8 cellular contexts compared by ENCODE assay signal in genomic region chr3:88149516-88150362, GRCh38. TPM values are rescaled to one million over a fixed set of nuclear protein-coding genes. Genes with fewer than 3 reads are reported as not detected.
DNase-seq lines count a peak whose midpoint lies in the region; ATAC-seq and TF ChIP-seq lines count a peak whose summit lies in the region.

Gene C3orf38, plus strand, starts transcription at chr3:88149959. Its CDS starts 94 bp downstream, at chr3:88150053.

- peak within 1 kb of the TSS; percentile 76 to 87 (median 85) for H3K4me3 ChIP-seq in liver (ENCODE audit: low read depth in 1 of 3, low read length in 3 of 3)

- H3K27me3 Mint-ChIP-seq in CD14-positive monocyte (ENCODE audit: low read depth in 3 of 3): peaks cover 0 to 2% (median 0%) of the 10 kb centered on the region in 3 donors

- H3K27me3 ChIP-seq in liver (ENCODE audit: control insufficient read depth in 4 of 4, insufficient read depth in 4 of 4, low read length in 3 of 4): no peaks in the 10 kb centered on the region

- peak; percentile 84 for DNase-seq in CD14-positive monocyte (ENCODE audit: low spot score)
- DNase-seq in NCI-H748 (lab: John Stamatoyannopoulos, UW; ENCODE audit: unreplicated experiment): peak; percentile 93
- DNase-seq in activated CD4-positive, alpha-beta T cell treated with anti-CD3 and anti-CD28 coated beads, Interleukin-2, amount 50 U/mL, for 4 hours: peak; percentile 60 to 68
- DNase-seq in dermis microvascular lymphatic vessel endothelial cell (ENCODE audit: low read depth in 2 of 2): peak; percentile 43 to 81
- DNase-seq in stimulated activated CD4-positive, alpha-beta T cell treated with anti-CD3 and anti-CD28 coated beads, Interleukin-4, amount 100 ng/mL, for 1 hour: peak; percentile 75

- TF ChIP-seq CTCF in CD14-positive monocyte (IDR thresholded peaks at IDR 0.05) (no peak), liver (IDR thresholded peaks at IDR 0.05; ENCODE audit: low read depth, low read length, missing input control) (no peak)

- no peaks in the 10 kb centered on the region for H3K9me3 Mint-ChIP-seq in CD14-positive monocyte

- peaks cover 4 to 8% (median 6%) of the 10 kb centered on the region in 4 donors for H3K36me3 ChIP-seq in liver (ENCODE audit: control insufficient read depth in 4 of 4, insufficient read depth in 3 of 4, low read depth in 1 of 4, low read length in 3 of 4)

- H3K4me1 ChIP-seq in liver (ENCODE audit: control insufficient read depth in 4 of 4, insufficient read depth in 4 of 4, low read length in 3 of 4): peaks cover 5 to 20% (median 13%) of the 10 kb centered on the region in 4 donors

- H3K9me3 ChIP-seq in liver (ENCODE audit: control insufficient read depth in 4 of 4, low read length in 3 of 4): no peaks in the 10 kb centered on the region

- peak within 1 kb of the TSS; percentile 93 to 98 (median 95) for H3K27ac Mint-ChIP-seq in CD14-positive monocyte

- H3K4me1 Mint-ChIP-seq in CD14-positive monocyte: peaks cover 42% of the 10 kb centered on the region

- H3K4me3 Mint-ChIP-seq in CD14-positive monocyte: peak within 1 kb of the TSS; percentile 93 to 97

- intact Hi-C loops in CD14-positive monocyte (cut with micrococcal nuclease): loop anchor here (5.0 kb wide), 1 partner anchor 92 kb away; the partner anchor contains the start of genes CGGBP1 (in 2 of the 2) and ZNF654 (in 2 of the 2)

- peak within 1 kb of the TSS; percentile 74 to 91 for H3K27ac ChIP-seq in liver (ENCODE audit: low read depth in 1 of 2, low read length in 2 of 2)

- under 1% methylated on average over 57 of the region's 57 CpGs for WGBS in liver

- peak within 1 kb of the TSS; percentile 48 to 72 for H3K9ac ChIP-seq in liver (ENCODE audit: low read depth in 1 of 2, low read length in 2 of 2)

- ATAC-seq in GM19395 (IDR thresholded peaks at IDR 0.05; ENCODE audit: unreplicated experiment) (peak; percentile 83), HG03558 (IDR thresholded peaks at IDR 0.05; ENCODE audit: extremely low read depth, unreplicated experiment) (peak; percentile 59)

- peaks cover 7 to 15% of the 10 kb centered on the region in 2 donors for H3K36me3 Mint-ChIP-seq in CD14-positive monocyte

- TF ChIP-seq RAD21 in liver (IDR thresholded peaks at IDR 0.05): no peak

TF ChIP-seq in liver, 16 proteins besides CTCF, POLR2A, EP300 and RAD21:
- TF ChIP-seq SP1 (IDR thresholded peaks at IDR 0.05): peak; percentile 28
- peak; percentile 12 for TF ChIP-seq TAF1 (conservative IDR thresholded peaks at IDR 0.05)
- TF ChIP-seq NR2F2 (IDR thresholded peaks at IDR 0.05): peak; percentile 86
- TF ChIP-seq, protein P1, sequence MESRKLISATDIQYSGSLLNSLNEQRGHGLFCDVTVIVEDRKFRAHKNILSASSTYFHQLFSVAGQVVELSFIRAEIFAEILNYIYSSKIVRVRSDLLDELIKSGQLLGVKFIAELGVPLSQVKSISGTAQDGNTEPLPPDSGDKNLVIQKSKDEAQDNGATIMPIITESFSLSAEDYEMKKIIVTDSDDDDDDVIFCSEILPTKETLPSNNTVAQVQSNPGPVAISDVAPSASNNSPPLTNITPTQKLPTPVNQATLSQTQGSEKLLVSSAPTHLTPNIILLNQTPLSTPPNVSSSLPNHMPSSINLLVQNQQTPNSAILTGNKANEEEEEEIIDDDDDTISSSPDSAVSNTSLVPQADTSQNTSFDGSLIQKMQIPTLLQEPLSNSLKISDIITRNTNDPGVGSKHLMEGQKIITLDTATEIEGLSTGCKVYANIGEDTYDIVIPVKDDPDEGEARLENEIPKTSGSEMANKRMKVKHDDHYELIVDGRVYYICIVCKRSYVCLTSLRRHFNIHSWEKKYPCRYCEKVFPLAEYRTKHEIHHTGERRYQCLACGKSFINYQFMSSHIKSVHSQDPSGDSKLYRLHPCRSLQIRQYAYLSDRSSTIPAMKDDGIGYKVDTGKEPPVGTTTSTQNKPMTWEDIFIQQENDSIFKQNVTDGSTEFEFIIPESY (IDR thresholded peaks at IDR 0.05): peak; percentile 30
- TF ChIP-seq JUND (IDR thresholded peaks at IDR 0.05): no peak
- TF ChIP-seq MAX (IDR thresholded peaks at IDR 0.05): peak; percentile 36
- TF ChIP-seq GABPA (IDR thresholded peaks at IDR 0.05 in 1 of 2, conservative IDR thresholded peaks at IDR 0.05 in 1 of 2): peak; percentile 95 to 97
- peak; percentile 56 to 78 for TF ChIP-seq RXRA (IDR thresholded peaks at IDR 0.05)
- peak; percentile 59 for TF ChIP-seq REST (IDR thresholded peaks at IDR 0.05)
- no peak for TF ChIP-seq FOXA1 (IDR thresholded peaks at IDR 0.05)
- TF ChIP-seq YY1 (IDR thresholded peaks at IDR 0.05): peak; percentile 89
- TF ChIP-seq HNF4A (conservative IDR thresholded peaks at IDR 0.05): no peak

RNA-seq across cellular contexts. Expression of gene C3orf38, which starts in this region (rescaled TPM):
- polyA plus RNA-seq in CD14-positive monocyte (10 to 100 TPM; 24.9 to 25.4 TPM), liver (1 to 10 TPM; 4.6 to 4.7 TPM)
- total RNA-seq in dermis microvascular lymphatic vessel endothelial cell (14.8 and 18.7 TPM in 2 replicates), liver (10 to 100 TPM; 11.5 to 16.0 TPM)

Comparison
In these comparisons a context has a peak if more than half of its experiments do, and no peak if none do; other contexts are left out.
1. Peak in every context shown above with its lines: DNase-seq, ATAC-seq, H3K4me3 ChIP-seq and H3K27ac ChIP-seq.
2. RNA of gene C3orf38 (polyA plus RNA-seq): 24.9 to 25.4 TPM in CD14-positive monocyte; 4.6 to 4.7 TPM in liver; every median in the first group is over 4 times any median in the second.